8 cellular contexts compared by ENCODE assay signal in genomic region chr7:32937344-32938174, GRCh38. TPM values are rescaled to one million over a fixed set of nuclear protein-coding genes. Genes with fewer than 3 reads are reported as not detected.
DNase-seq lines count a peak whose midpoint lies in the region; ATAC-seq and TF ChIP-seq lines count a peak whose summit lies in the region.
"Had no signal": no experiment of that assay in that cellular context is flagged by ENCODE, and none has a peak within 500 bp of the region (broad histone marks: within the 10 kb centered on the region; RNA-seq: fewer than 3 reads in every experiment).

No MANE protein-coding gene starts in this region.

- peak overlapping the region in 1 of 2 donors; percentile 36 for H3K9ac ChIP-seq in stomach smooth muscle (ENCODE audit: low read length in 2 of 2)

- H3K4me3 ChIP-seq in cardiac muscle cell (no peak overlapping the region), stomach smooth muscle (ENCODE audit: low read length in 2 of 2) (peak overlapping the region; percentile 14 to 24)

- DNase-seq in HT-29 (ENCODE audit: low spot score): peak; percentile 53
- DNase-seq in RPMI7951 (ENCODE audit: low read depth): peak; percentile 35
- peak; percentile 61 to 87 for DNase-seq in cardiac muscle cell (ENCODE audit: low read depth in 1 of 2, low spot score in 1 of 2)
- no peak for DNase-seq in NOMO-1 (lab: John Stamatoyannopoulos, UW; ENCODE audit: unreplicated experiment in 2 of 2)
- DNase-seq: PC-3 had no signal

- H3K27me3 ChIP-seq in cardiac muscle cell (no peaks in the 10 kb centered on the region), stomach smooth muscle (ENCODE audit: control insufficient read depth in 1 of 2, insufficient read depth in 2 of 2, low read length in 2 of 2) (no peaks in the 10 kb centered on the region)

- peaks cover 18% of the 10 kb centered on the region for H3K4me1 ChIP-seq in cardiac muscle cell (ENCODE audit: low read depth)
- H3K4me1 ChIP-seq in stomach smooth muscle (ENCODE audit: control insufficient read depth, insufficient read depth, low read length): peaks cover 28% of the 10 kb centered on the region

- no peak for TF ChIP-seq CTCF in cardiac muscle cell (IDR thresholded peaks at IDR 0.05; ENCODE audit: low read depth, low read length)

- no peaks in the 10 kb centered on the region for H3K9me3 ChIP-seq in cardiac muscle cell (ENCODE audit: low read depth)
- H3K9me3 ChIP-seq in stomach smooth muscle (ENCODE audit: control insufficient read depth in 2 of 2, low read length in 2 of 2): no peaks in the 10 kb centered on the region

- H3K27ac ChIP-seq in cardiac muscle cell (peak overlapping the region; percentile 65), stomach smooth muscle (ENCODE audit: low read length) (peak overlapping the region; percentile 46)

- ATAC-seq in HG03139 (IDR thresholded peaks at IDR 0.05; ENCODE audit: unreplicated experiment) (no peak), GM21619 (IDR thresholded peaks at IDR 0.05; ENCODE audit: unreplicated experiment) (no peak)
- ATAC-seq: PC-3 had no signal

- H3K36me3 ChIP-seq in cardiac muscle cell (no peaks in the 10 kb centered on the region), stomach smooth muscle (ENCODE audit: control insufficient read depth in 2 of 2, insufficient read depth in 2 of 2, low read length in 2 of 2) (peaks cover 0 to 2% of the 10 kb centered on the region in 2 donors)

RNA-seq across cellular contexts. Expression of gene FKBP9, which starts 19.7 kb away (rescaled TPM):
- total RNA-seq in HT-29 (2014; rRNA removed; shearing (Covaris generic)): 63.5 and 77.2 TPM in 2 replicates
- 154 and 171 TPM in 2 replicates for total RNA-seq in RPMI7951 (2014; rRNA removed; shearing (Covaris generic))
- 81.6 and 123 TPM in 2 replicates for total RNA-seq in cardiac muscle cell
- polyA plus RNA-seq in cardiac muscle cell: 58.0 and 102 TPM in 2 replicates

RNA-seq across cellular contexts. Expression of gene KBTBD2, which starts 46.0 kb away (rescaled TPM):
- 29.1 and 36.1 TPM in 2 replicates for total RNA-seq in HT-29 (2014; rRNA removed; shearing (Covaris generic))
- total RNA-seq in RPMI7951 (2014; rRNA removed; shearing (Covaris generic)): 69.5 and 72.8 TPM in 2 replicates
- 28.8 and 41.6 TPM in 2 replicates for total RNA-seq in cardiac muscle cell
- polyA plus RNA-seq in cardiac muscle cell: 35.4 and 45.8 TPM in 2 replicates

Comparison
In these comparisons a context has a peak if more than half of its experiments do, and no peak if none do; other contexts are left out.
1. DNase-seq: peak in HT-29 (single experiment), RPMI7951 (single experiment) and cardiac muscle cell (2 of 2); none in NOMO-1 (0 of 2).